ENCODE assay signal across 1 cellular context in the genomic region with DNA sequence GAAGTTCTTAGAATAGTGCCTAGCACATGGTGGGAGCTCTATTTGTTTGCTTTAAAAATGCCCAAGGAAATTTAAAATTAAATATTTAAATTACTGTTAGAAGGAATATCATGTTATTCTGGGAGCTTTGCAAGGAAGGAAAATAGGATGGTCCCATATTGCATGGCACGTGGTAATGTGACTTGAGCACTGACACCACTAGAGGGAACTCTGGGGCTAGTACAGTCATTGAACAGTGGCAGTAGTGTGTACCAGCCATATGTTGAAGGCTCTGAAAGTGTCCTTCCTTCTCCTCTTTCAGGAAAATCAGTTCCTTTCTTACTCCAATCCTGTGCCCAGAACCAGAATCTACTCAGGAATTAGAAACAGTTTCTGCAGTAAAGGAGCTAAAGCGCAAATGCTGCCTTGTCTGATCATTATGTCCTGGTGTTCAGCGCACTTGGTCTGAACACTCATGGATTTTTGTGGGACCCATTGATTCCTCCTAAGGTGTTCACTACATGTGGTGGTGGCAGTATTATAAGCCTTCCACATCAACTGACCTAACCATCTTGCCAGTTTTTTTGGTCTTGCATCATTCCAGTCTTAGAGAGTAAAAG.
TF ChIP-seq lines count a peak whose summit lies in the region.

No MANE protein-coding gene starts in this region.

TF ChIP-seq in HepG2, 621 proteins besides CTCF, POLR2A, EP300 and RAD21:
- TF ChIP-seq SAP130 (CRISPR knock-in tag; IDR thresholded peaks at IDR 0.05; ENCODE audit: low read depth) (0 out of 2 replicates have a peak, but pooled peaks have one; percentile 12), SMAD9 (CRISPR knock-in tag; IDR thresholded peaks at IDR 0.05) (no peak), SATB2 (CRISPR knock-in tag; IDR thresholded peaks at IDR 0.05) (no peak), FOSL2 (CRISPR knock-in tag; IDR thresholded peaks at IDR 0.05) (peak; percentile 53), JUNB (CRISPR knock-in tag; IDR thresholded peaks at IDR 0.05; ENCODE audit: borderline replicate concordance) (no peak), ELF3 (CRISPR knock-in tag; IDR thresholded peaks at IDR 0.05) (0 out of 2 replicates have a peak, but pooled peaks have one; percentile 27), ZNF644 (CRISPR knock-in tag; IDR thresholded peaks at IDR 0.05; ENCODE audit: low read depth) (peak; percentile 48; the same call in 1 of the 2 replicates), ZKSCAN8 (CRISPR knock-in tag; IDR thresholded peaks at IDR 0.05; ENCODE audit: borderline replicate concordance) (peak; percentile 30; the same call in 1 of the 2 replicates), MIXL1 (CRISPR knock-in tag; IDR thresholded peaks at IDR 0.05) (peak; percentile 45; the same call in 1 of the 2 replicates), ZNF121 (CRISPR knock-in tag; IDR thresholded peaks at IDR 0.05) (peak; percentile 78), IRF2 (CRISPR knock-in tag; IDR thresholded peaks at IDR 0.05) (peak; percentile 20; the same call in 1 of the 2 replicates), KAT8 (CRISPR knock-in tag; IDR thresholded peaks at IDR 0.05) (0 out of 2 replicates have a peak, but pooled peaks have one; percentile 25), FOXO1 (CRISPR knock-in tag; IDR thresholded peaks at IDR 0.05) (no peak), STAG1 (CRISPR knock-in tag; IDR thresholded peaks at IDR 0.05) (peak; percentile 79), YEATS2 (CRISPR knock-in tag; IDR thresholded peaks at IDR 0.05; ENCODE audit: borderline replicate concordance) (peak; percentile 22; the same call in 1 of the 2 replicates), MYC (CRISPR knock-in tag; IDR thresholded peaks at IDR 0.05; ENCODE audit: borderline replicate concordance) (peak; percentile 26; the same call in 1 of the 2 replicates), SMC3 (IDR thresholded peaks at IDR 0.05; ENCODE audit: low read length) (peak; percentile 66; the same call in 1 of the 2 replicates)
- TF ChIP-seq, protein P1, sequence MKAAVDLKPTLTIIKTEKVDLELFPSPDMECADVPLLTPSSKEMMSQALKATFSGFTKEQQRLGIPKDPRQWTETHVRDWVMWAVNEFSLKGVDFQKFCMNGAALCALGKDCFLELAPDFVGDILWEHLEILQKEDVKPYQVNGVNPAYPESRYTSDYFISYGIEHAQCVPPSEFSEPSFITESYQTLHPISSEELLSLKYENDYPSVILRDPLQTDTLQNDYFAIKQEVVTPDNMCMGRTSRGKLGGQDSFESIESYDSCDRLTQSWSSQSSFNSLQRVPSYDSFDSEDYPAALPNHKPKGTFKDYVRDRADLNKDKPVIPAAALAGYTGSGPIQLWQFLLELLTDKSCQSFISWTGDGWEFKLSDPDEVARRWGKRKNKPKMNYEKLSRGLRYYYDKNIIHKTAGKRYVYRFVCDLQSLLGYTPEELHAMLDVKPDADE (CRISPR knock-in tag; IDR thresholded peaks at IDR 0.05) = no peak
- TF ChIP-seq, protein P2, sequence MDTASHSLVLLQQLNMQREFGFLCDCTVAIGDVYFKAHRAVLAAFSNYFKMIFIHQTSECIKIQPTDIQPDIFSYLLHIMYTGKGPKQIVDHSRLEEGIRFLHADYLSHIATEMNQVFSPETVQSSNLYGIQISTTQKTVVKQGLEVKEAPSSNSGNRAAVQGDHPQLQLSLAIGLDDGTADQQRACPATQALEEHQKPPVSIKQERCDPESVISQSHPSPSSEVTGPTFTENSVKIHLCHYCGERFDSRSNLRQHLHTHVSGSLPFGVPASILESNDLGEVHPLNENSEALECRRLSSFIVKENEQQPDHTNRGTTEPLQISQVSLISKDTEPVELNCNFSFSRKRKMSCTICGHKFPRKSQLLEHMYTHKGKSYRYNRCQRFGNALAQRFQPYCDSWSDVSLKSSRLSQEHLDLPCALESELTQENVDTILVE (CRISPR knock-in tag; IDR thresholded peaks at IDR 0.05) = 0 out of 2 replicates have a peak, but pooled peaks have one; percentile 31
- TF ChIP-seq, protein P3, sequence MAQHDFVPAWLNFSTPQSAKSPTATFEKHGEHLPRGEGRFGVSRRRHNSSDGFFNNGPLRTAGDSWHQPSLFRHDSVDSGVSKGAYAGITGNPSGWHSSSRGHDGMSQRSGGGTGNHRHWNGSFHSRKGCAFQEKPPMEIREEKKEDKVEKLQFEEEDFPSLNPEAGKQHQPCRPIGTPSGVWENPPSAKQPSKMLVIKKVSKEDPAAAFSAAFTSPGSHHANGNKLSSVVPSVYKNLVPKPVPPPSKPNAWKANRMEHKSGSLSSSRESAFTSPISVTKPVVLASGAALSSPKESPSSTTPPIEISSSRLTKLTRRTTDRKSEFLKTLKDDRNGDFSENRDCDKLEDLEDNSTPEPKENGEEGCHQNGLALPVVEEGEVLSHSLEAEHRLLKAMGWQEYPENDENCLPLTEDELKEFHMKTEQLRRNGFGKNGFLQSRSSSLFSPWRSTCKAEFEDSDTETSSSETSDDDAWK (CRISPR knock-in tag; IDR thresholded peaks at IDR 0.05) = no peak
- TF ChIP-seq, protein P4, sequence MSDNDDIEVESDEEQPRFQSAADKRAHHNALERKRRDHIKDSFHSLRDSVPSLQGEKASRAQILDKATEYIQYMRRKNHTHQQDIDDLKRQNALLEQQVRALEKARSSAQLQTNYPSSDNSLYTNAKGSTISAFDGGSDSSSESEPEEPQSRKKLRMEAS (IDR thresholded peaks at IDR 0.05) = 0 out of 2 replicates have a peak, but pooled peaks have one; percentile 36
- TF ChIP-seq, protein P5, sequence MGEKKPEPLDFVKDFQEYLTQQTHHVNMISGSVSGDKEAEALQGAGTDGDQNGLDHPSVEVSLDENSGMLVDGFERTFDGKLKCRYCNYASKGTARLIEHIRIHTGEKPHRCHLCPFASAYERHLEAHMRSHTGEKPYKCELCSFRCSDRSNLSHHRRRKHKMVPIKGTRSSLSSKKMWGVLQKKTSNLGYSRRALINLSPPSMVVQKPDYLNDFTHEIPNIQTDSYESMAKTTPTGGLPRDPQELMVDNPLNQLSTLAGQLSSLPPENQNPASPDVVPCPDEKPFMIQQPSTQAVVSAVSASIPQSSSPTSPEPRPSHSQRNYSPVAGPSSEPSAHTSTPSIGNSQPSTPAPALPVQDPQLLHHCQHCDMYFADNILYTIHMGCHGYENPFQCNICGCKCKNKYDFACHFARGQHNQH (CRISPR knock-in tag; IDR thresholded peaks at IDR 0.05) = 0 out of 2 replicates have a peak, but pooled peaks have one; percentile 49
- TF ChIP-seq, protein P6, sequence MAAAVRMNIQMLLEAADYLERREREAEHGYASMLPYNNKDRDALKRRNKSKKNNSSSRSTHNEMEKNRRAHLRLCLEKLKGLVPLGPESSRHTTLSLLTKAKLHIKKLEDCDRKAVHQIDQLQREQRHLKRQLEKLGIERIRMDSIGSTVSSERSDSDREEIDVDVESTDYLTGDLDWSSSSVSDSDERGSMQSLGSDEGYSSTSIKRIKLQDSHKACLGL (CRISPR knock-in tag; IDR thresholded peaks at IDR 0.05) = no peak
- TF ChIP-seq, protein P7, sequence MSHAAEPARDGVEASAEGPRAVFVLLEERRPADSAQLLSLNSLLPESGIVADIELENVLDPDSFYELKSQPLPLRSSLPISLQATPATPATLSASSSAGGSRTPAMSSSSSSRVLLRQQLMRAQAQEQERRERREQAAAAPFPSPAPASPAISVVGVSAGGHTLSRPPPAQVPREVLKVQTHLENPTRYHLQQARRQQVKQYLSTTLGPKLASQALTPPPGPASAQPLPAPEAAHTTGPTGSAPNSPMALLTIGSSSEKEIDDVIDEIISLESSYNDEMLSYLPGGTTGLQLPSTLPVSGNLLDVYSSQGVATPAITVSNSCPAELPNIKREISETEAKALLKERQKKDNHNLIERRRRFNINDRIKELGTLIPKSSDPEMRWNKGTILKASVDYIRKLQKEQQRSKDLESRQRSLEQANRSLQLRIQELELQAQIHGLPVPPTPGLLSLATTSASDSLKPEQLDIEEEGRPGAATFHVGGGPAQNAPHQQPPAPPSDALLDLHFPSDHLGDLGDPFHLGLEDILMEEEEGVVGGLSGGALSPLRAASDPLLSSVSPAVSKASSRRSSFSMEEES (CRISPR knock-in tag; IDR thresholded peaks at IDR 0.05) = peak; percentile 50; the same call in 1 of the 2 replicates
TF ChIP-seq in HepG2: peak in this region for 17.
